Comparison of ENCODE assay signal across 1 cellular context in the genomic region with DNA sequence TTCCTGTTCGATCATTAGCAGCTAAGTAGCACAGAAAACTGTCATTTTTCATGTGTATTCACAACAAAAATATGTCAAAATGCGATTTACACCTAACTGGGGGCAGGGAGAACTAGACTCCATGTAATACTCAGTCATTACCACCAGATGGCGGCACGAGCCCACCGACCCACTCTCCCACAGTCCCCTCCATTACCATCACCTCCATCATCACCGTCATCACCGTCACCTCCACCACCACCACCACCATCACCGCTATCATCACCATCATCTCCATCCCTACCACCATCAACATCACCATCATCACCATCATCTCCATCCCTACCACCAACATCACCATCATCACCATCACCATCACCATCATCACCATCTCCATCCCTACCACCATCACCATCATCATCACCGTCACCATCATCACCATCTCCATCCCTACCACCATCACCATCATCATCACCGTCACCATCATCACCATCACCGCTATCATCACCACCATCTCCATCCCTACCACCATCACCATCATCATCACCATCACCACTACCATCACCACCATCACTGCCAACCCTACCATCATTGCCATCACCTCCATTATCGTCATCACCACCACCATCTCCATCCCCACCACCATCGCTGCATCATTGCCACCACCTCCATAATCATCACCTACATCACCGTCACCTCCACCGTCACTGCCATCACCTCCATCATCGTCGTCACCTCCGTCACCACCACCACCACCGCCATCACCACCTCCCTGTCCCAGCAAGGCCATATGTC.
TF ChIP-seq lines count a peak whose summit lies in the region.

No MANE protein-coding gene starts in this region.

TF ChIP-seq in HEK293, 187 proteins besides CTCF, POLR2A, EP300 and RAD21 (continued from another document and continues in another):
- TF ChIP-seq, protein P1, sequence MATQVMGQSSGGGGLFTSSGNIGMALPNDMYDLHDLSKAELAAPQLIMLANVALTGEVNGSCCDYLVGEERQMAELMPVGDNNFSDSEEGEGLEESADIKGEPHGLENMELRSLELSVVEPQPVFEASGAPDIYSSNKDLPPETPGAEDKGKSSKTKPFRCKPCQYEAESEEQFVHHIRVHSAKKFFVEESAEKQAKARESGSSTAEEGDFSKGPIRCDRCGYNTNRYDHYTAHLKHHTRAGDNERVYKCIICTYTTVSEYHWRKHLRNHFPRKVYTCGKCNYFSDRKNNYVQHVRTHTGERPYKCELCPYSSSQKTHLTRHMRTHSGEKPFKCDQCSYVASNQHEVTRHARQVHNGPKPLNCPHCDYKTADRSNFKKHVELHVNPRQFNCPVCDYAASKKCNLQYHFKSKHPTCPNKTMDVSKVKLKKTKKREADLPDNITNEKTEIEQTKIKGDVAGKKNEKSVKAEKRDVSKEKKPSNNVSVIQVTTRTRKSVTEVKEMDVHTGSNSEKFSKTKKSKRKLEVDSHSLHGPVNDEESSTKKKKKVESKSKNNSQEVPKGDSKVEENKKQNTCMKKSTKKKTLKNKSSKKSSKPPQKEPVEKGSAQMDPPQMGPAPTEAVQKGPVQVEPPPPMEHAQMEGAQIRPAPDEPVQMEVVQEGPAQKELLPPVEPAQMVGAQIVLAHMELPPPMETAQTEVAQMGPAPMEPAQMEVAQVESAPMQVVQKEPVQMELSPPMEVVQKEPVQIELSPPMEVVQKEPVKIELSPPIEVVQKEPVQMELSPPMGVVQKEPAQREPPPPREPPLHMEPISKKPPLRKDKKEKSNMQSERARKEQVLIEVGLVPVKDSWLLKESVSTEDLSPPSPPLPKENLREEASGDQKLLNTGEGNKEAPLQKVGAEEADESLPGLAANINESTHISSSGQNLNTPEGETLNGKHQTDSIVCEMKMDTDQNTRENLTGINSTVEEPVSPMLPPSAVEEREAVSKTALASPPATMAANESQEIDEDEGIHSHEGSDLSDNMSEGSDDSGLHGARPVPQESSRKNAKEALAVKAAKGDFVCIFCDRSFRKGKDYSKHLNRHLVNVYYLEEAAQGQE (tag by site-specific recombination; IDR thresholded peaks at IDR 0.05), result no peak
- TF ChIP-seq, protein P2, sequence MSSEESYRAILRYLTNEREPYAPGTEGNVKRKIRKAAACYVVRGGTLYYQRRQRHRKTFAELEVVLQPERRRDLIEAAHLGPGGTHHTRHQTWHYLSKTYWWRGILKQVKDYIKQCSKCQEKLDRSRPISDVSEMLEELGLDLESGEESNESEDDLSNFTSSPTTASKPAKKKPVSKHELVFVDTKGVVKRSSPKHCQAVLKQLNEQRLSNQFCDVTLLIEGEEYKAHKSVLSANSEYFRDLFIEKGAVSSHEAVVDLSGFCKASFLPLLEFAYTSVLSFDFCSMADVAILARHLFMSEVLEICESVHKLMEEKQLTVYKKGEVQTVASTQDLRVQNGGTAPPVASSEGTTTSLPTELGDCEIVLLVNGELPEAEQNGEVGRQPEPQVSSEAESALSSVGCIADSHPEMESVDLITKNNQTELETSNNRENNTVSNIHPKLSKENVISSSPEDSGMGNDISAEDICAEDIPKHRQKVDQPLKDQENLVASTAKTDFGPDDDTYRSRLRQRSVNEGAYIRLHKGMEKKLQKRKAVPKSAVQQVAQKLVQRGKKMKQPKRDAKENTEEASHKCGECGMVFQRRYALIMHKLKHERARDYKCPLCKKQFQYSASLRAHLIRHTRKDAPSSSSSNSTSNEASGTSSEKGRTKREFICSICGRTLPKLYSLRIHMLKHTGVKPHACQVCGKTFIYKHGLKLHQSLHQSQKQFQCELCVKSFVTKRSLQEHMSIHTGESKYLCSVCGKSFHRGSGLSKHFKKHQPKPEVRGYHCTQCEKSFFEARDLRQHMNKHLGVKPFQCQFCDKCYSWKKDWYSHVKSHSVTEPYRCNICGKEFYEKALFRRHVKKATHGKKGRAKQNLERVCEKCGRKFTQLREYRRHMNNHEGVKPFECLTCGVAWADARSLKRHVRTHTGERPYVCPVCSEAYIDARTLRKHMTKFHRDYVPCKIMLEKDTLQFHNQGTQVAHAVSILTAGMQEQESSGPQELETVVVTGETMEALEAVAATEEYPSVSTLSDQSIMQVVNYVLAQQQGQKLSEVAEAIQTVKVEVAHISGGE (tag by site-specific recombination; conservative IDR thresholded peaks at IDR 0.05; ENCODE audit: low read depth), result no peak
- TF ChIP-seq ZNF837 (tag by site-specific recombination; IDR thresholded peaks at IDR 0.05) (peak; percentile 80; the same call in 1 of the 2 replicates), ZNF132 (tag by site-specific recombination; IDR thresholded peaks at IDR 0.05; ENCODE audit: borderline replicate concordance) (no peak), KLF16 (tag by site-specific recombination; IDR thresholded peaks at IDR 0.05) (no peak), ZNF184 (tag by site-specific recombination; IDR thresholded peaks at IDR 0.05) (no peak), ZNF776 (tag by site-specific recombination; IDR thresholded peaks at IDR 0.05; ENCODE audit: borderline replicate concordance) (no peak), OSR2 (tag by site-specific recombination; IDR thresholded peaks at IDR 0.05) (no peak), ZNF791 (tag by site-specific recombination; IDR thresholded peaks at IDR 0.05) (peak; percentile 53; the same call in 1 of the 2 replicates), ZNF175 (tag by site-specific recombination; IDR thresholded peaks at IDR 0.05) (peak; percentile 66; the same call in 1 of the 2 replicates), RBAK (tag by site-specific recombination; IDR thresholded peaks at IDR 0.05) (no peak), ZNF623 (tag by site-specific recombination; IDR thresholded peaks at IDR 0.05) (no peak), ZNF394 (tag by site-specific recombination; IDR thresholded peaks at IDR 0.05; ENCODE audit: borderline replicate concordance) (no peak), ZNF10 (tag by site-specific recombination; IDR thresholded peaks at IDR 0.05) (peak; percentile 98; the same call in 1 of the 2 replicates), ZNF274 (IDR thresholded peaks at IDR 0.05; ENCODE audit: low read length) (no peak), ZNF274 (tag by site-specific recombination; IDR thresholded peaks at IDR 0.05; ENCODE audit: borderline replicate concordance) (peak; percentile 79), SALL2 (tag by site-specific recombination; IDR thresholded peaks at IDR 0.05; ENCODE audit: borderline replicate concordance) (no peak), ZNF701 (tag by site-specific recombination; IDR thresholded peaks at IDR 0.05) (no peak), YY1 (tag by site-specific recombination; IDR thresholded peaks at IDR 0.05) (peak; percentile 61; the same call in 1 of the 2 replicates), ZNF324 (tag by site-specific recombination; IDR thresholded peaks at IDR 0.05) (peak; percentile 74; the same call in 1 of the 2 replicates), MZF1 (tag by site-specific recombination; IDR thresholded peaks at IDR 0.05; ENCODE audit: borderline replicate concordance) (no peak), ZNF174 (tag by site-specific recombination; IDR thresholded peaks at IDR 0.05) (no peak), ZSCAN30 (tag by site-specific recombination; IDR thresholded peaks at IDR 0.05) (no peak), ZNF549 (tag by site-specific recombination; IDR thresholded peaks at IDR 0.05) (no peak), ZNF350 (tag by site-specific recombination; IDR thresholded peaks at IDR 0.05) (no peak), HOXD13 (CRISPR knock-in tag; IDR thresholded peaks at IDR 0.05; ENCODE audit: borderline replicate concordance) (no peak), ZNF23 (tag by site-specific recombination; IDR thresholded peaks at IDR 0.05; ENCODE audit: borderline replicate concordance) (no peak), ZNF223 (tag by site-specific recombination; IDR thresholded peaks at IDR 0.05) (no peak), KLF1 (tag by site-specific recombination; IDR thresholded peaks at IDR 0.05) (peak; percentile 36; the same call in 1 of the 2 replicates)
- TF ChIP-seq, protein P3, sequence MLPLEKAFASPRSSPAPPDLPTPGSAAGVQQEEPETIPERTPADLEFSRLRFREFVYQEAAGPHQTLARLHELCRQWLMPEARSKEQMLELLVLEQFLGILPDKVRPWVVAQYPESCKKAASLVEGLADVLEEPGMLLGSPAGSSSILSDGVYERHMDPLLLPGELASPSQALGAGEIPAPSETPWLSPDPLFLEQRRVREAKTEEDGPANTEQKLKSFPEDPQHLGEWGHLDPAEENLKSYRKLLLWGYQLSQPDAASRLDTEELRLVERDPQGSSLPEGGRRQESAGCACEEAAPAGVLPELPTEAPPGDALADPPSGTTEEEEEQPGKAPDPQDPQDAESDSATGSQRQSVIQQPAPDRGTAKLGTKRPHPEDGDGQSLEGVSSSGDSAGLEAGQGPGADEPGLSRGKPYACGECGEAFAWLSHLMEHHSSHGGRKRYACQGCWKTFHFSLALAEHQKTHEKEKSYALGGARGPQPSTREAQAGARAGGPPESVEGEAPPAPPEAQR (tag by site-specific recombination; IDR thresholded peaks at IDR 0.05), result no peak
- TF ChIP-seq, protein P4, sequence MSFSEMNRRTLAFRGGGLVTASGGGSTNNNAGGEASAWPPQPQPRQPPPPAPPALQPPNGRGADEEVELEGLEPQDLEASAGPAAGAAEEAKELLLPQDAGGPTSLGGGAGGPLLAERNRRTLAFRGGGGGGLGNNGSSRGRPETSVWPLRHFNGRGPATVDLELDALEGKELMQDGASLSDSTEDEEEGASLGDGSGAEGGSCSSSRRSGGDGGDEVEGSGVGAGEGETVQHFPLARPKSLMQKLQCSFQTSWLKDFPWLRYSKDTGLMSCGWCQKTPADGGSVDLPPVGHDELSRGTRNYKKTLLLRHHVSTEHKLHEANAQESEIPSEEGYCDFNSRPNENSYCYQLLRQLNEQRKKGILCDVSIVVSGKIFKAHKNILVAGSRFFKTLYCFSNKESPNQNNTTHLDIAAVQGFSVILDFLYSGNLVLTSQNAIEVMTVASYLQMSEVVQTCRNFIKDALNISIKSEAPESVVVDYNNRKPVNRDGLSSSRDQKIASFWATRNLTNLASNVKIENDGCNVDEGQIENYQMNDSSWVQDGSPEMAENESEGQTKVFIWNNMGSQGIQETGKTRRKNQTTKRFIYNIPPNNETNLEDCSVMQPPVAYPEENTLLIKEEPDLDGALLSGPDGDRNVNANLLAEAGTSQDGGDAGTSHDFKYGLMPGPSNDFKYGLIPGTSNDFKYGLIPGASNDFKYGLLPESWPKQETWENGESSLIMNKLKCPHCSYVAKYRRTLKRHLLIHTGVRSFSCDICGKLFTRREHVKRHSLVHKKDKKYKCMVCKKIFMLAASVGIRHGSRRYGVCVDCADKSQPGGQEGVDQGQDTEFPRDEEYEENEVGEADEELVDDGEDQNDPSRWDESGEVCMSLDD (tag by site-specific recombination; IDR thresholded peaks at IDR 0.05), result peak; percentile 80; the same call in 1 of the 2 replicates
- TF ChIP-seq, protein P5, sequence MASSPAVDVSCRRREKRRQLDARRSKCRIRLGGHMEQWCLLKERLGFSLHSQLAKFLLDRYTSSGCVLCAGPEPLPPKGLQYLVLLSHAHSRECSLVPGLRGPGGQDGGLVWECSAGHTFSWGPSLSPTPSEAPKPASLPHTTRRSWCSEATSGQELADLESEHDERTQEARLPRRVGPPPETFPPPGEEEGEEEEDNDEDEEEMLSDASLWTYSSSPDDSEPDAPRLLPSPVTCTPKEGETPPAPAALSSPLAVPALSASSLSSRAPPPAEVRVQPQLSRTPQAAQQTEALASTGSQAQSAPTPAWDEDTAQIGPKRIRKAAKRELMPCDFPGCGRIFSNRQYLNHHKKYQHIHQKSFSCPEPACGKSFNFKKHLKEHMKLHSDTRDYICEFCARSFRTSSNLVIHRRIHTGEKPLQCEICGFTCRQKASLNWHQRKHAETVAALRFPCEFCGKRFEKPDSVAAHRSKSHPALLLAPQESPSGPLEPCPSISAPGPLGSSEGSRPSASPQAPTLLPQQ (tag by site-specific recombination; IDR thresholded peaks at IDR 0.05), result no peak
- TF ChIP-seq, protein P6, sequence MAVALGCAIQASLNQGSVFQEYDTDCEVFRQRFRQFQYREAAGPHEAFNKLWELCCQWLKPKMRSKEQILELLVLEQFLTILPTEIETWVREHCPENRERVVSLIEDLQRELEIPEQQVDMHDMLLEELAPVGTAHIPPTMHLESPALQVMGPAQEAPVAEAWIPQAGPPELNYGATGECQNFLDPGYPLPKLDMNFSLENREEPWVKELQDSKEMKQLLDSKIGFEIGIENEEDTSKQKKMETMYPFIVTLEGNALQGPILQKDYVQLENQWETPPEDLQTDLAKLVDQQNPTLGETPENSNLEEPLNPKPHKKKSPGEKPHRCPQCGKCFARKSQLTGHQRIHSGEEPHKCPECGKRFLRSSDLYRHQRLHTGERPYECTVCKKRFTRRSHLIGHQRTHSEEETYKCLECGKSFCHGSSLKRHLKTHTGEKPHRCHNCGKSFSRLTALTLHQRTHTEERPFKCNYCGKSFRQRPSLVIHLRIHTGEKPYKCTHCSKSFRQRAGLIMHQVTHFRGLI (tag by site-specific recombination; IDR thresholded peaks at IDR 0.05), result no peak
- TF ChIP-seq, protein P7, sequence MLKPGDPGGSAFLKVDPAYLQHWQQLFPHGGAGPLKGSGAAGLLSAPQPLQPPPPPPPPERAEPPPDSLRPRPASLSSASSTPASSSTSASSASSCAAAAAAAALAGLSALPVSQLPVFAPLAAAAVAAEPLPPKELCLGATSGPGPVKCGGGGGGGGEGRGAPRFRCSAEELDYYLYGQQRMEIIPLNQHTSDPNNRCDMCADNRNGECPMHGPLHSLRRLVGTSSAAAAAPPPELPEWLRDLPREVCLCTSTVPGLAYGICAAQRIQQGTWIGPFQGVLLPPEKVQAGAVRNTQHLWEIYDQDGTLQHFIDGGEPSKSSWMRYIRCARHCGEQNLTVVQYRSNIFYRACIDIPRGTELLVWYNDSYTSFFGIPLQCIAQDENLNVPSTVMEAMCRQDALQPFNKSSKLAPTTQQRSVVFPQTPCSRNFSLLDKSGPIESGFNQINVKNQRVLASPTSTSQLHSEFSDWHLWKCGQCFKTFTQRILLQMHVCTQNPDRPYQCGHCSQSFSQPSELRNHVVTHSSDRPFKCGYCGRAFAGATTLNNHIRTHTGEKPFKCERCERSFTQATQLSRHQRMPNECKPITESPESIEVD (tag by site-specific recombination; IDR thresholded peaks at IDR 0.05), result no peak
- TF ChIP-seq, protein P8, sequence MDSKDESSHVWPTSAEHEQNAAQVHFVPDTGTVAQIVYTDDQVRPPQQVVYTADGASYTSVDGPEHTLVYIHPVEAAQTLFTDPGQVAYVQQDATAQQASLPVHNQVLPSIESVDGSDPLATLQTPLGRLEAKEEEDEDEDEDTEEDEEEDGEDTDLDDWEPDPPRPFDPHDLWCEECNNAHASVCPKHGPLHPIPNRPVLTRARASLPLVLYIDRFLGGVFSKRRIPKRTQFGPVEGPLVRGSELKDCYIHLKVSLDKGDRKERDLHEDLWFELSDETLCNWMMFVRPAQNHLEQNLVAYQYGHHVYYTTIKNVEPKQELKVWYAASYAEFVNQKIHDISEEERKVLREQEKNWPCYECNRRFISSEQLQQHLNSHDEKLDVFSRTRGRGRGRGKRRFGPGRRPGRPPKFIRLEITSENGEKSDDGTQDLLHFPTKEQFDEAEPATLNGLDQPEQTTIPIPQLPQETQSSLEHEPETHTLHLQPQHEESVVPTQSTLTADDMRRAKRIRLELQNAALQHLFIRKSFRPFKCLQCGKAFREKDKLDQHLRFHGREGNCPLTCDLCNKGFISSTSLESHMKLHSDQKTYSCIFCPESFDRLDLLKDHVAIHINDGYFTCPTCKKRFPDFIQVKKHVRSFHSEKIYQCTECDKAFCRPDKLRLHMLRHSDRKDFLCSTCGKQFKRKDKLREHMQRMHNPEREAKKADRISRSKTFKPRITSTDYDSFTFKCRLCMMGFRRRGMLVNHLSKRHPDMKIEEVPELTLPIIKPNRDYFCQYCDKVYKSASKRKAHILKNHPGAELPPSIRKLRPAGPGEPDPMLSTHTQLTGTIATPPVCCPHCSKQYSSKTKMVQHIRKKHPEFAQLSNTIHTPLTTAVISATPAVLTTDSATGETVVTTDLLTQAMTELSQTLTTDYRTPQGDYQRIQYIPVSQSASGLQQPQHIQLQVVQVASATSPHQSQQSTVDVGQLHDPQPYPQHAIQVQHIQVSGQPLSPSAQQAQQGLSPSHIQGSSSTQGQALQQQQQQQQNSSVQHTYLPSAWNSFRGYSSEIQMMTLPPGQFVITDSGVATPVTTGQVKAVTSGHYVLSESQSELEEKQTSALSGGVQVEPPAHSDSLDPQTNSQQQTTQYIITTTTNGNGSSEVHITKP (tag by site-specific recombination; IDR thresholded peaks at IDR 0.05), result no peak
